Comparison of ENCODE assay signal across 8 cellular contexts in genomic region chr7:102494026-102494425, GRCh38. TPM values are rescaled to one million over a fixed set of nuclear protein-coding genes. Genes with fewer than 3 reads are reported as not detected.
DNase-seq lines count a peak whose midpoint lies in the region; ATAC-seq and TF ChIP-seq lines count a peak whose summit lies in the region.
"Not testable (repeated sequence)": the region's sequence is repeated elsewhere in the genome, so short reads cannot be mapped to it uniquely, and the experiment has no call there.
"Had no signal": no experiment of that assay in that cellular context is flagged by ENCODE, and none has a peak within 500 bp of the region (broad histone marks: within the 10 kb centered on the region; RNA-seq: fewer than 3 reads in every experiment).

No MANE protein-coding gene starts in this region.

- H3K36me3 Mint-ChIP-seq in activated CD8-positive, alpha-beta T cell treated with anti-CD3 and anti-CD28 coated beads, Interleukin-2, amount 10 ng/mL, durations not matched to agents 7 days and 5 days (ENCODE audit: low read depth); activated naive CD8-positive, alpha-beta T cell treated with anti-CD3 and anti-CD28 coated beads, Interleukin-2, amount 10 ng/mL, durations not matched to agents 7 days and 5 days: not testable (repeated sequence)

- H3K27ac ChIP-seq in PC-3 (ENCODE audit: low read length); right lobe of liver: not testable (repeated sequence)
- peak overlapping the region; percentile 61 to 78 (median 73) for H3K27ac ChIP-seq in gastrocnemius medialis

- not testable (repeated sequence) for H4K20me1 ChIP-seq in PC-3 (ENCODE audit: low read length)

- not testable (repeated sequence) for H3K4me1 Mint-ChIP-seq in activated CD8-positive, alpha-beta T cell treated with anti-CD3 and anti-CD28 coated beads, Interleukin-2, amount 10 ng/mL, durations not matched to agents 7 days and 5 days (ENCODE audit: low read depth); activated naive CD8-positive, alpha-beta T cell treated with anti-CD3 and anti-CD28 coated beads, Interleukin-2, amount 10 ng/mL, durations not matched to agents 7 days and 5 days

- ATAC-seq in GM19395 (IDR thresholded peaks at IDR 0.05; ENCODE audit: unreplicated experiment) = peak; percentile 4
- peak; percentile 1 for ATAC-seq in HG02981 (IDR thresholded peaks at IDR 0.05; ENCODE audit: unreplicated experiment)
- not testable (repeated sequence) for ATAC-seq in PC-3, right lobe of liver
- peak; percentile 22 for ATAC-seq in activated CD8-positive, alpha-beta T cell treated with anti-CD3 and anti-CD28 coated beads, Interleukin-2, amount 10 ng/mL, durations not matched to agents 7 days and 5 days
- ATAC-seq in activated naive CD8-positive, alpha-beta T cell treated with anti-CD3 and anti-CD28 coated beads, Interleukin-2, amount 10 ng/mL, durations not matched to agents 7 days and 5 days (ENCODE audit: low read depth) = peak; percentile 14
- ATAC-seq in gastrocnemius medialis = peak in 1 of 2 donors; percentile 1

- POLR2A ChIA-PET in PC-3 (lab: Charles Lee; ENCODE audit: unreplicated experiment); activated CD8-positive, alpha-beta T cell treated with anti-CD3 and anti-CD28 coated beads, Interleukin-2, amount 10 ng/mL, durations not matched to agents 7 days and 5 days (lab: Charles Lee); activated naive CD8-positive, alpha-beta T cell treated with anti-CD3 and anti-CD28 coated beads, Interleukin-2, amount 10 ng/mL, durations not matched to agents 7 days and 5 days (lab: Charles Lee): not testable (repeated sequence)

- TSS peak; percentile 73 for BruUV-seq in PC-3 (replicated peaks; lab: Mats Ljungman, UMichigan)

- H3K9me3 ChIP-seq in PC-3 (ENCODE audit: low read length); right lobe of liver; gastrocnemius medialis: not testable (repeated sequence)

- not testable (repeated sequence) for TF ChIP-seq POLR2A in right lobe of liver (IDR thresholded peaks at IDR 0.05); gastrocnemius medialis (IDR thresholded peaks at IDR 0.05)

- intact Hi-C loops in PC-3 (cut with micrococcal nuclease); right lobe of liver (cut with DNase I); gastrocnemius medialis (cut with DNase I; ENCODE audit: low total_unique reads): not testable (repeated sequence)

- peak overlapping the region; percentile 71 for H3K27ac Mint-ChIP-seq in activated CD8-positive, alpha-beta T cell treated with anti-CD3 and anti-CD28 coated beads, Interleukin-2, amount 10 ng/mL, durations not matched to agents 7 days and 5 days
- not testable (repeated sequence) for H3K27ac Mint-ChIP-seq in activated naive CD8-positive, alpha-beta T cell treated with anti-CD3 and anti-CD28 coated beads, Interleukin-2, amount 10 ng/mL, durations not matched to agents 7 days and 5 days

- not testable (repeated sequence) for H3K9ac ChIP-seq in PC-3 (ENCODE audit: low read length)

- not testable (repeated sequence) for H3F3A ChIP-seq in PC-3 (ENCODE audit: low read length, unreplicated experiment)

- 0 out of 2 replicates have a peak overlapping the region, but pooled peaks have one; percentile 41 for H3K4me2 ChIP-seq in PC-3 (ENCODE audit: low read length)

- H3K79me2 ChIP-seq in PC-3 (ENCODE audit: low read length) = not testable (repeated sequence)

- H3K36me3 ChIP-seq in PC-3 (ENCODE audit: low read depth, low read length); right lobe of liver; gastrocnemius medialis: not testable (repeated sequence)

- H3K9me2 ChIP-seq in PC-3 (replicated peaks; ENCODE audit: low read length) = not testable (repeated sequence)

- DNase-seq in PC-3 = not testable (repeated sequence)
- peak; percentile 73 for DNase-seq in activated CD8-positive, alpha-beta T cell treated with anti-CD3 and anti-CD28 coated beads, Interleukin-2, amount 10 ng/mL, durations not matched to agents 7 days and 5 days
- DNase-seq in activated naive CD8-positive, alpha-beta T cell treated with anti-CD3 and anti-CD28 coated beads, Interleukin-2, amount 10 ng/mL, durations not matched to agents 7 days and 5 days = peak; percentile 55
- DNase-seq in right lobe of liver (peak in 2 of 3 donors; percentile 10 to 29), gastrocnemius medialis (peak in 1 of 2 donors; percentile 15)

- H3K4me1 ChIP-seq in PC-3 (ENCODE audit: insufficient read depth, low read length); right lobe of liver; gastrocnemius medialis: not testable (repeated sequence)

- CTCF ChIA-PET in PC-3 (lab: Charles Lee); activated CD8-positive, alpha-beta T cell treated with anti-CD3 and anti-CD28 coated beads, Interleukin-2, amount 10 ng/mL, durations not matched to agents 7 days and 5 days (lab: Charles Lee): not testable (repeated sequence)

- TF ChIP-seq CTCF in PC-3 (conservative IDR thresholded peaks at IDR 0.05; ENCODE audit: low read depth, low read length); right lobe of liver (IDR thresholded peaks at IDR 0.05); gastrocnemius medialis (IDR thresholded peaks at IDR 0.05 in 4 of 5, conservative IDR thresholded peaks at IDR 0.05 in 1 of 5): not testable (repeated sequence)

- not testable (repeated sequence) for H2AFZ ChIP-seq in PC-3 (ENCODE audit: low read length)

- H3K27me3 ChIP-seq in PC-3 (ENCODE audit: low read length); right lobe of liver; gastrocnemius medialis: not testable (repeated sequence)

- in situ Hi-C loops in gastrocnemius medialis (cut with MboI; ENCODE audit: low sequenced_read_pairs in 4 of 4) = not testable (repeated sequence)

- H3K27me3 Mint-ChIP-seq in activated CD8-positive, alpha-beta T cell treated with anti-CD3 and anti-CD28 coated beads, Interleukin-2, amount 10 ng/mL, durations not matched to agents 7 days and 5 days (ENCODE audit: low read depth); activated naive CD8-positive, alpha-beta T cell treated with anti-CD3 and anti-CD28 coated beads, Interleukin-2, amount 10 ng/mL, durations not matched to agents 7 days and 5 days: not testable (repeated sequence)

- not testable (repeated sequence) for H3K9me3 Mint-ChIP-seq in activated CD8-positive, alpha-beta T cell treated with anti-CD3 and anti-CD28 coated beads, Interleukin-2, amount 10 ng/mL, durations not matched to agents 7 days and 5 days (ENCODE audit: insufficient read depth); activated naive CD8-positive, alpha-beta T cell treated with anti-CD3 and anti-CD28 coated beads, Interleukin-2, amount 10 ng/mL, durations not matched to agents 7 days and 5 days

- H3K4me3 Mint-ChIP-seq in activated CD8-positive, alpha-beta T cell treated with anti-CD3 and anti-CD28 coated beads, Interleukin-2, amount 10 ng/mL, durations not matched to agents 7 days and 5 days = peak overlapping the region; percentile 43
- peak overlapping the region; percentile 32 for H3K4me3 Mint-ChIP-seq in activated naive CD8-positive, alpha-beta T cell treated with anti-CD3 and anti-CD28 coated beads, Interleukin-2, amount 10 ng/mL, durations not matched to agents 7 days and 5 days

- not testable (repeated sequence) for H3K4me3 ChIP-seq in PC-3 (ENCODE audit: low read length); right lobe of liver; gastrocnemius medialis

- no CpG with 5 or more reads among the region's 15 CpGs for WGBS in right lobe of liver (ENCODE audit: insufficient coverage, low coverage, low lambda C conversion rate, missing lambda C conversion rate)

RNA-seq across cellular contexts. Expression of gene POLR2J, which starts 15.3 kb away (rescaled TPM):
- total RNA-seq in PC-3 (2014; rRNA removed) (71.6 and 101 TPM in 2 replicates), right lobe of liver (10 to 100 TPM; 18.8 to 27.1 (median 20.3) TPM), gastrocnemius medialis (10 to 100 TPM; 25.7 to 67.9 (median 51.6) TPM)
- 10 to 100 TPM; 55.7 to 62.0 TPM for total RNA-seq in activated CD8-positive, alpha-beta T cell treated with anti-CD3 and anti-CD28 coated beads, Interleukin-2, amount 10 ng/mL, durations not matched to agents 7 days and 5 days
- 10 to 100 TPM; 48.3 to 53.6 TPM for total RNA-seq in activated naive CD8-positive, alpha-beta T cell treated with anti-CD3 and anti-CD28 coated beads, Interleukin-2, amount 10 ng/mL, durations not matched to agents 7 days and 5 days

RNA-seq across cellular contexts. Expression of gene RASA4B, which starts 23.6 kb away (rescaled TPM):
- 10.2 and 17.2 TPM in 2 replicates for total RNA-seq in PC-3 (2014; rRNA removed)
- total RNA-seq in activated CD8-positive, alpha-beta T cell treated with anti-CD3 and anti-CD28 coated beads, Interleukin-2, amount 10 ng/mL, durations not matched to agents 7 days and 5 days = 10 to 100 TPM; 18.9 to 21.1 TPM
- 10 to 100 TPM; 16.2 to 18.0 TPM for total RNA-seq in activated naive CD8-positive, alpha-beta T cell treated with anti-CD3 and anti-CD28 coated beads, Interleukin-2, amount 10 ng/mL, durations not matched to agents 7 days and 5 days
- total RNA-seq in right lobe of liver = 1 to 10 TPM; 1.1 to 3.4 (median 2.7) TPM
- 100 to 1,000 TPM in 2 of 4 donors, 10 to 100 TPM in 2; 38.0 to 127 (median 86.0) TPM for total RNA-seq in gastrocnemius medialis

RNA-seq across cellular contexts. Expression of gene LRWD1, which starts 29.2 kb away (rescaled TPM):
- total RNA-seq in PC-3 (2014; rRNA removed) (41.8 and 69.5 TPM in 2 replicates), right lobe of liver (10 to 100 TPM in 4 of 6 experiments, 1 to 10 TPM in 2; 8.3 to 15.5 (median 12.9) TPM), gastrocnemius medialis (10 to 100 TPM in 3 of 4 donors, 1 to 10 TPM in 1; 7.5 to 24.5 (median 18.0) TPM)
- total RNA-seq in activated CD8-positive, alpha-beta T cell treated with anti-CD3 and anti-CD28 coated beads, Interleukin-2, amount 10 ng/mL, durations not matched to agents 7 days and 5 days = 10 to 100 TPM; 16.7 to 21.7 TPM
- 10 to 100 TPM; 14.7 to 15.8 TPM for total RNA-seq in activated naive CD8-positive, alpha-beta T cell treated with anti-CD3 and anti-CD28 coated beads, Interleukin-2, amount 10 ng/mL, durations not matched to agents 7 days and 5 days

RNA-seq across cellular contexts. Expression of gene ALKBH4, which starts 29.4 kb away (rescaled TPM):
- 21.3 and 31.0 TPM in 2 replicates for total RNA-seq in PC-3 (2014; rRNA removed)
- 10 to 100 TPM; 10.8 to 11.1 TPM for total RNA-seq in activated CD8-positive, alpha-beta T cell treated with anti-CD3 and anti-CD28 coated beads, Interleukin-2, amount 10 ng/mL, durations not matched to agents 7 days and 5 days
- 10 to 100 TPM; 12.5 to 14.0 TPM for total RNA-seq in activated naive CD8-positive, alpha-beta T cell treated with anti-CD3 and anti-CD28 coated beads, Interleukin-2, amount 10 ng/mL, durations not matched to agents 7 days and 5 days
- total RNA-seq in right lobe of liver = 10 to 100 TPM in 1 of 6 experiments, 1 to 10 TPM in 5; 3.7 to 11.7 (median 5.6) TPM
- 10 to 100 TPM in 2 of 4 donors, 1 to 10 TPM in 2; 8.7 to 15.1 (median 10.9) TPM for total RNA-seq in gastrocnemius medialis

RNA-seq across cellular contexts. Expression of gene UPK3BL2, which starts 49.5 kb away (rescaled TPM):
- total RNA-seq in PC-3 (2014; rRNA removed) (22.5 and 25.7 TPM in 2 replicates), right lobe of liver (10 to 100 TPM in 2 of 6 experiments, 1 to 10 TPM in 2, under 1 TPM in 1, not detected in 1; 0.43 to 10.8 (median 7.9) TPM), gastrocnemius medialis (1 to 10 TPM in 2 of 4 donors, not detected in 2; 1.6 to 3.0 TPM)
- 10 to 100 TPM; 24.1 to 27.1 TPM for total RNA-seq in activated CD8-positive, alpha-beta T cell treated with anti-CD3 and anti-CD28 coated beads, Interleukin-2, amount 10 ng/mL, durations not matched to agents 7 days and 5 days
- 10 to 100 TPM; 20.5 to 20.7 TPM for total RNA-seq in activated naive CD8-positive, alpha-beta T cell treated with anti-CD3 and anti-CD28 coated beads, Interleukin-2, amount 10 ng/mL, durations not matched to agents 7 days and 5 days
- total RNA-seq: G401 had no signal
